ENCODE assay signal across 14 cellular contexts in genomic region chr4:162061214-162061613, GRCh38.
A peak's percentile ranks its signal among the peaks of the same experiment; 100 is the strongest.
DNase-seq lines count a peak whose midpoint lies in the region; ATAC-seq, FAIRE-seq and TF ChIP-seq lines count a peak whose summit lies in the region.
"Had no signal": no experiment of that assay in that cellular context is flagged by ENCODE, and none has a peak within 500 bp of the region (broad histone marks: within the 10 kb centered on the region; RNA-seq: fewer than 3 reads in every experiment).

No MANE protein-coding gene starts in this region.

- no peaks in the 10 kb centered on the region for H3K9me3 ChIP-seq in iPS DF 6.9 (ENCODE audit: control insufficient read depth, insufficient read depth, low read length)
- no peaks in the 10 kb centered on the region for H3K9me3 ChIP-seq in vagina
- H3K9me3 ChIP-seq: right atrium auricular region had no signal

- H3K27me3 ChIP-seq in iPS DF 6.9 (ENCODE audit: control insufficient read depth, insufficient read depth, low read length): no peaks in the 10 kb centered on the region
- H3K27me3 ChIP-seq in vagina: no peaks in the 10 kb centered on the region
- H3K27me3 ChIP-seq: heart right ventricle, right atrium auricular region had no signal

- no peak overlapping the region for H3K27ac Mint-ChIP-seq in natural killer cell
- H3K27ac Mint-ChIP-seq: activated CD4-positive, alpha-beta T cell treated with anti-CD3 and anti-CD28 coated beads, Interleukin-2, amount 10 ng/mL, durations not matched to agents 7 days and 5 days had no signal

- H3K4me3 ChIP-seq in iPS DF 6.9 (ENCODE audit: low read length) (no peak overlapping the region), vagina (no peak overlapping the region)
- H3K4me3 ChIP-seq: heart right ventricle, right atrium auricular region had no signal

- FAIRE-seq in urothelium cell line (lab: Jason Lieb, UNC): peak; percentile 35

- DNase-seq in left ventricle myocardium superior (no peak), left cardiac atrium (no peak), amniotic epithelial cell (ENCODE audit: low read depth) (peak; percentile 8), iPS DF 6.9 (ENCODE audit: low read depth, low spot score) (peak; percentile 20), urothelium cell line (ENCODE audit: low spot score) (peak; percentile 20), vagina (ENCODE audit: extremely low spot score in 2 of 2) (no peak), natural killer cell (no peak), SIG-M5 (lab: John Stamatoyannopoulos, UW) (no peak)
- DNase-seq: activated CD4-positive, alpha-beta T cell treated with anti-CD3 and anti-CD28 coated beads, Interleukin-2, amount 10 ng/mL, durations not matched to agents 7 days and 5 days; Calu3; heart right ventricle; stimulated activated naive CD4-positive, alpha-beta T cell treated with Interleukin-2 at 50 U/mL for 16 hours; T-helper 2 cell had no signal

- no CpG with 5 or more reads among the region's 2 CpGs for WGBS in iPS DF 6.9 (ENCODE audit: insufficient coverage, insufficient read length)

- no peak overlapping the region for H3K4me3 Mint-ChIP-seq in natural killer cell
- H3K4me3 Mint-ChIP-seq: activated CD4-positive, alpha-beta T cell treated with anti-CD3 and anti-CD28 coated beads, Interleukin-2, amount 10 ng/mL, durations not matched to agents 7 days and 5 days had no signal

- no peaks in the 10 kb centered on the region for H3K27me3 Mint-ChIP-seq in natural killer cell (ENCODE audit: low read depth in 2 of 2)
- H3K27me3 Mint-ChIP-seq: activated CD4-positive, alpha-beta T cell treated with anti-CD3 and anti-CD28 coated beads, Interleukin-2, amount 10 ng/mL, durations not matched to agents 7 days and 5 days had no signal

- peaks cover 20 to 22% of the 10 kb centered on the region in 2 donors for H3K9me3 Mint-ChIP-seq in natural killer cell
- H3K9me3 Mint-ChIP-seq: activated CD4-positive, alpha-beta T cell treated with anti-CD3 and anti-CD28 coated beads, Interleukin-2, amount 10 ng/mL, durations not matched to agents 7 days and 5 days had no signal

- no peak for TF ChIP-seq POLR2A in vagina (IDR thresholded peaks at IDR 0.05)

- no peak overlapping the region for H3K27ac ChIP-seq in iPS DF 6.9 (ENCODE audit: low read length)
- no peak overlapping the region for H3K27ac ChIP-seq in vagina
- H3K27ac ChIP-seq: heart right ventricle, right atrium auricular region had no signal

- H3K4me1 ChIP-seq in iPS DF 6.9 (ENCODE audit: control insufficient read depth, insufficient read depth, low read length) (no peaks in the 10 kb centered on the region; the same call in 1 of the 2 replicates), vagina (no peaks in the 10 kb centered on the region)
- H3K4me1 ChIP-seq: right atrium auricular region had no signal

- peaks cover 17% of the 10 kb centered on the region for H3K36me3 Mint-ChIP-seq in natural killer cell

- intact Hi-C loops in left ventricle myocardium superior (cut with micrococcal nuclease): no loop called here
- intact Hi-C loops in left cardiac atrium (cut with DNase I): no loop called here
- intact Hi-C loops in vagina (cut with DNase I): no loop called here
- intact Hi-C loops in natural killer cell (cut with micrococcal nuclease): no loop called here

- H3K36me3 ChIP-seq in iPS DF 6.9 (ENCODE audit: control insufficient read depth, insufficient read depth, low read length) (no peaks in the 10 kb centered on the region), vagina (no peaks in the 10 kb centered on the region)
- H3K36me3 ChIP-seq: heart right ventricle, right atrium auricular region had no signal

- TF ChIP-seq CTCF in vagina (IDR thresholded peaks at IDR 0.05) (no peak), natural killer cell (IDR thresholded peaks at IDR 0.05) (no peak)

- peak; percentile 66 for ATAC-seq in left ventricle myocardium superior
- ATAC-seq in left cardiac atrium: no peak
- no peak for ATAC-seq in natural killer cell

- no peaks in the 10 kb centered on the region for H3K4me1 Mint-ChIP-seq in natural killer cell
- H3K4me1 Mint-ChIP-seq: activated CD4-positive, alpha-beta T cell treated with anti-CD3 and anti-CD28 coated beads, Interleukin-2, amount 10 ng/mL, durations not matched to agents 7 days and 5 days had no signal

Comparison
In these comparisons a context has a peak if more than half of its experiments do, and no peak if none do; other contexts are left out.
1. DNase-seq: peak in amniotic epithelial cell (single experiment), iPS DF 6.9 (single experiment) and urothelium cell line (single experiment); none in left ventricle myocardium superior (single experiment), left cardiac atrium (single experiment), vagina (0 of 2), natural killer cell (single experiment) and SIG-M5 (single experiment).